In the genomic region with DNA sequence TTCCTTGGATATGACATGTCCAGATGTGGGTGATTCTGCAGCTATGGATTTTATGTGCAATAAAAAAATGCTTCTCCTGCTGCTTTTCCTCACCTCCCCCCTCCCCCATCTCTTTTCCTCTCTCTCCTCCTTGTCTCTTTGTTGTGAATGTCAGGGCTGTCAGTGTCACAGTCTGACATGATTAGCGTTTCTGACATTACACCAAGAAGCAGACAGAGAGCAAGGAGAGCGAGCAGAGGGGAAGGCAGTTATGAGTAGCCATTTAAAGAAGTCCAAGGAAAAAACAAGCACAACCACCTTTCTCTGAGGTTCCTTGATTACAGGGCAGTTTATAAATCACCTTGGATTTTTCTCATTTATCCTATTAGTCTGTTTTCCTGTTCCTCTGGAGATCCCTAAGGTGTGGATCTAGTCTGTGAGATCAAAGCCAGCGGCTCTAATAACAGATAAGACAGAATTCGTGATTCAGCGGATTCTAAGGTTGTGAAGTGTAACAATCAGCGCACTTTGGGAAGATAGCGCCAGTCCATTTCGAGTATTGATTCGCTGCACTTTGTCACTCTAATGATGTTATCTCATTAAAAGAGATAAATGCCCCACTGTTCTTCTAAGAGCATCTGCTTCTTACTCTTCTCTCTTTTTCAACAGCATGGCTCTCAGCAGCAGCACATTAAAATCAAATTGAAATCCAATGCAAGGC, we compare ENCODE assay signal across 1 cellular context.
TF ChIP-seq lines count a peak whose summit lies in the region.

No MANE protein-coding gene starts in this region.

TF ChIP-seq in K562, 482 proteins besides CTCF, POLR2A, EP300 and RAD21 (continued from another document):
- TF ChIP-seq, protein P1, sequence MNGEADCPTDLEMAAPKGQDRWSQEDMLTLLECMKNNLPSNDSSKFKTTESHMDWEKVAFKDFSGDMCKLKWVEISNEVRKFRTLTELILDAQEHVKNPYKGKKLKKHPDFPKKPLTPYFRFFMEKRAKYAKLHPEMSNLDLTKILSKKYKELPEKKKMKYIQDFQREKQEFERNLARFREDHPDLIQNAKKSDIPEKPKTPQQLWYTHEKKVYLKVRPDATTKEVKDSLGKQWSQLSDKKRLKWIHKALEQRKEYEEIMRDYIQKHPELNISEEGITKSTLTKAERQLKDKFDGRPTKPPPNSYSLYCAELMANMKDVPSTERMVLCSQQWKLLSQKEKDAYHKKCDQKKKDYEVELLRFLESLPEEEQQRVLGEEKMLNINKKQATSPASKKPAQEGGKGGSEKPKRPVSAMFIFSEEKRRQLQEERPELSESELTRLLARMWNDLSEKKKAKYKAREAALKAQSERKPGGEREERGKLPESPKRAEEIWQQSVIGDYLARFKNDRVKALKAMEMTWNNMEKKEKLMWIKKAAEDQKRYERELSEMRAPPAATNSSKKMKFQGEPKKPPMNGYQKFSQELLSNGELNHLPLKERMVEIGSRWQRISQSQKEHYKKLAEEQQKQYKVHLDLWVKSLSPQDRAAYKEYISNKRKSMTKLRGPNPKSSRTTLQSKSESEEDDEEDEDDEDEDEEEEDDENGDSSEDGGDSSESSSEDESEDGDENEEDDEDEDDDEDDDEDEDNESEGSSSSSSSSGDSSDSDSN (IDR thresholded peaks at IDR 0.05; ENCODE audit: borderline replicate concordance in 1 of 2, low read depth in 2 of 2, low read length in 2 of 2): no peak
- TF ChIP-seq MAFG (tag; conservative IDR thresholded peaks at IDR 0.05) (0 out of 2 replicates have a peak, but pooled peaks have one; percentile 15), NFE2 (IDR thresholded peaks at IDR 0.05; ENCODE audit: low read depth) (0 out of 2 replicates have a peak, but pooled peaks have one; percentile 38), MEIS2 (IDR thresholded peaks at IDR 0.05; ENCODE audit: partially characterized antibody) (peak; percentile 43), ETS1 (conservative IDR thresholded peaks at IDR 0.05; ENCODE audit: control insufficient read depth, low read depth, low read length) (no peak), ZNF644 (tag; IDR thresholded peaks at IDR 0.05; ENCODE audit: low read depth) (no peak)
- TF ChIP-seq, protein P2, sequence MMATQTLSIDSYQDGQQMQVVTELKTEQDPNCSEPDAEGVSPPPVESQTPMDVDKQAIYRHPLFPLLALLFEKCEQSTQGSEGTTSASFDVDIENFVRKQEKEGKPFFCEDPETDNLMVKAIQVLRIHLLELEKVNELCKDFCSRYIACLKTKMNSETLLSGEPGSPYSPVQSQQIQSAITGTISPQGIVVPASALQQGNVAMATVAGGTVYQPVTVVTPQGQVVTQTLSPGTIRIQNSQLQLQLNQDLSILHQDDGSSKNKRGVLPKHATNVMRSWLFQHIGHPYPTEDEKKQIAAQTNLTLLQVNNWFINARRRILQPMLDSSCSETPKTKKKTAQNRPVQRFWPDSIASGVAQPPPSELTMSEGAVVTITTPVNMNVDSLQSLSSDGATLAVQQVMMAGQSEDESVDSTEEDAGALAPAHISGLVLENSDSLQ (IDR thresholded peaks at IDR 0.05): peak; percentile 64
